Comparison of ENCODE assay signal across 1 cellular context in genomic region chr4:94758700-94759399, GRCh38.
A peak's percentile ranks its signal among the peaks of the same experiment; 100 is the strongest.
TF ChIP-seq lines count a peak whose summit lies in the region.

No MANE protein-coding gene starts in this region.

TF ChIP-seq in HEK293, 187 proteins besides CTCF, POLR2A, EP300 and RAD21 (continued from another document):
- TF ChIP-seq REST (tag by site-specific recombination; IDR thresholded peaks at IDR 0.05) (peak; percentile 49; the same call in 1 of the 2 replicates), ZNF335 (tag by site-specific recombination; conservative IDR thresholded peaks at IDR 0.05) (peak; percentile 83), MZF1 (tag by site-specific recombination; IDR thresholded peaks at IDR 0.05; ENCODE audit: borderline replicate concordance) (0 out of 2 replicates have a peak, but pooled peaks have one; percentile 8), ZBTB20 (tag by site-specific recombination; IDR thresholded peaks at IDR 0.05) (peak; percentile 56; the same call in 1 of the 2 replicates), PATZ1 (tag by site-specific recombination; IDR thresholded peaks at IDR 0.05) (peak; percentile 74; the same call in 1 of the 2 replicates), ZNF76 (tag by site-specific recombination; IDR thresholded peaks at IDR 0.05; ENCODE audit: borderline replicate concordance, low read depth) (peak; percentile 83), SP7 (tag by site-specific recombination; IDR thresholded peaks at IDR 0.05) (peak; percentile 29; the same call in 1 of the 2 replicates), ZSCAN16 (tag by site-specific recombination; IDR thresholded peaks at IDR 0.05) (no peak), ZNF398 (tag by site-specific recombination; IDR thresholded peaks at IDR 0.05) (0 out of 2 replicates have a peak, but pooled peaks have one; percentile 16), ZNF394 (tag by site-specific recombination; IDR thresholded peaks at IDR 0.05; ENCODE audit: borderline replicate concordance) (peak; percentile 89; the same call in 1 of the 2 replicates), ZNF777 (tag by site-specific recombination; IDR thresholded peaks at IDR 0.05; ENCODE audit: borderline replicate concordance) (0 out of 2 replicates have a peak, but pooled peaks have one; percentile 11), ZBTB17 (tag by site-specific recombination; IDR thresholded peaks at IDR 0.05) (peak; percentile 98), PRDM1 (tag by site-specific recombination; IDR thresholded peaks at IDR 0.05) (peak; percentile 100), ZEB2 (tag by site-specific recombination; IDR thresholded peaks at IDR 0.05) (peak; percentile 84), ZBTB11 (tag by site-specific recombination; conservative IDR thresholded peaks at IDR 0.05; ENCODE audit: low read depth) (peak; percentile 44; the same call in 1 of the 2 replicates), PRDM10 (tag by site-specific recombination; IDR thresholded peaks at IDR 0.05) (peak; percentile 97)
